Comparison of ENCODE assay signal across 30 cellular contexts in genomic region chr5:118752992-118753391, GRCh38.
"Had no signal": no experiment of that assay in that cellular context is flagged by ENCODE, and none has a peak within 500 bp of the region (broad histone marks: within the 10 kb centered on the region; RNA-seq: fewer than 3 reads in every experiment).

No MANE protein-coding gene starts in this region.

- H3K27me3 ChIP-seq: neutrophil, pancreas, spleen, suprapubic skin, testis, tibial artery, transverse colon, upper lobe of left lung, vagina had no signal

- ATAC-seq: naive thymus-derived CD8-positive, alpha-beta T cell; natural killer cell treated with Interleukin-12 subunit alpha and Interleukin-12 subunit beta and Interleukin-15 and Interleukin-18, amount 100 ng/mL, for 72 hours; pancreas; psoas muscle; right cardiac atrium; sciatic nerve; stimulated activated memory B cell treated with anti-CD40 and anti-IgM and Interleukin-4, amounts not matched to agents 10 μg/mL and 1 μg/mL and 100 μg/mL, for 72 hours; stimulated activated naive CD8-positive, alpha-beta T cell treated with anti-CD3 and anti-CD28 coated beads, Interleukin-15, amount 100 ng/mL, for 72 hours; stimulated activated naive CD8-positive, alpha-beta T cell treated with anti-CD3 and anti-CD28 coated beads, Interleukin-15, Interleukin-2, amounts not matched to agents 100 U/mL and 50 U/mL, for 24 hours had no signal

- H3K27ac ChIP-seq: neutrophil, pancreas, psoas muscle, skin epidermis, spleen, suprapubic skin, testis, tibial artery, transverse colon, upper lobe of left lung, vagina had no signal

- FAIRE-seq: pancreas, urothelium cell line had no signal

- H3K36me3 ChIP-seq: neutrophil, pancreas, spleen, suprapubic skin, tibial artery, transverse colon, upper lobe of left lung, vagina had no signal

- H3K9me3 ChIP-seq: neutrophil, pancreas, psoas muscle, suprapubic skin, testis, tibial artery, transverse colon, upper lobe of left lung, vagina had no signal

- H3K4me1 ChIP-seq: pancreas, psoas muscle, spleen, suprapubic skin, testis, tibial artery, transverse colon, upper lobe of left lung, vagina had no signal

- DNase-seq: naive thymus-derived CD8-positive, alpha-beta T cell; nephron progenitor cell; nucleus accumbens; pancreas; posterior cingulate gyrus; psoas muscle; right cardiac atrium; spleen; stimulated activated CD4-positive, alpha-beta T cell treated with anti-CD3 and anti-CD28 coated beads, Interleukin-12 subunit alpha, Interleukin-12 subunit beta, amount 100 ng/mL, for 4 hours; stimulated activated CD4-positive, alpha-beta T cell treated with anti-CD3 and anti-CD28 coated beads, Interleukin-1b, Interleukin-23, amount 100 ng/mL, for 48 hours; stimulated activated CD4-positive, alpha-beta T cell treated with anti-CD3 and anti-CD28 coated beads, Interleukin-4, amount 100 ng/mL, for 1 hour; stimulated activated CD4-positive, alpha-beta T cell treated with anti-CD3 and anti-CD28 coated beads, Interleukin-4, amount 100 ng/mL, for 4 hours; stimulated activated CD8-positive, alpha-beta memory T cell treated with anti-CD3 and anti-CD28 coated beads, Interleukin-4, amount 100 ng/mL, for 48 hours; stimulated activated naive CD4-positive, alpha-beta T cell; stimulated activated naive CD8-positive, alpha-beta T cell treated with anti-CD3 and anti-CD28 coated beads, Interleukin-15, amount 100 ng/mL, for 72 hours; stimulated activated naive CD8-positive, alpha-beta T cell treated with anti-CD3 and anti-CD28 coated beads, Interleukin-15, Interleukin-2, amounts not matched to agents 100 U/mL and 50 U/mL, for 24 hours; substantia nigra; testis; tibial artery; transverse colon; upper lobe of left lung had no signal

- H3K4me3 ChIP-seq: pancreas, psoas muscle, skin epidermis, smooth muscle cell, spleen, suprapubic skin, testis, tibial artery, transverse colon, upper lobe of left lung, vagina had no signal

- H3K4me2 ChIP-seq: smooth muscle cell had no signal
